Comparison of ENCODE assay signal across 8 cellular contexts in genomic region chr9:136437839-136438547, GRCh38. TPM values are rescaled to one million over a fixed set of nuclear protein-coding genes. Genes with fewer than 3 reads are reported as not detected.
DNase-seq lines count a peak whose midpoint lies in the region; TF ChIP-seq lines count a peak whose summit lies in the region.

No MANE protein-coding gene starts in this region.

- H3K4me1 Mint-ChIP-seq in CD14-positive monocyte: peaks cover 25% of the 10 kb centered on the region
- H3K4me1 Mint-ChIP-seq in nephron: peaks cover 19% of the 10 kb centered on the region

- peak overlapping the region; percentile 62 to 70 for H3K9ac ChIP-seq in duodenal mucosa (ENCODE audit: low read depth in 1 of 2, low read length in 2 of 2)

- H3K27me3 Mint-ChIP-seq in CD14-positive monocyte (ENCODE audit: low read depth in 3 of 3): peaks cover 5 to 11% (median 6%) of the 10 kb centered on the region in 3 donors
- H3K27me3 Mint-ChIP-seq in nephron (ENCODE audit: low read depth): no peaks in the 10 kb centered on the region

- no peaks in the 10 kb centered on the region for H3K27me3 ChIP-seq in duodenal mucosa (ENCODE audit: control insufficient read depth in 1 of 2, insufficient read depth in 2 of 2, low read length in 2 of 2)

- H3K9me3 ChIP-seq in duodenal mucosa (ENCODE audit: control insufficient read depth in 1 of 2, low read length in 2 of 2): no peaks in the 10 kb centered on the region

- DNase-seq in CD14-positive monocyte (ENCODE audit: low spot score): no peak
- DNase-seq in NCI-H2227 (lab: John Stamatoyannopoulos, UW; ENCODE audit: unreplicated experiment): peak; percentile 19
- DNase-seq in SK-N-DZ (ENCODE audit: low spot score): no peak
- DNase-seq in NCI-H446 treated with DMSO at 0.1 percent for 48 hours (lab: John Stamatoyannopoulos, UW): no peak
- no peak for DNase-seq in NCI-H2029 (lab: John Stamatoyannopoulos, UW)
- no peak for DNase-seq in foreskin melanocyte

- H3K36me3 ChIP-seq in duodenal mucosa (ENCODE audit: control insufficient read depth in 1 of 2, insufficient read depth in 2 of 2, low read length in 2 of 2): peaks cover 16 to 33% of the 10 kb centered on the region in 2 donors

- peak overlapping the region; percentile 77 to 85 for H3K4me3 ChIP-seq in duodenal mucosa (ENCODE audit: low read depth in 1 of 2, low read length in 2 of 2)

- intact Hi-C loops in CD14-positive monocyte (cut with micrococcal nuclease): no loop called here

- TF ChIP-seq CTCF in CD14-positive monocyte (IDR thresholded peaks at IDR 0.05) (no peak), nephron (IDR thresholded peaks at IDR 0.05; ENCODE audit: unreplicated experiment in 3 of 3) (no peak)

- no peaks in the 10 kb centered on the region for H3K9me3 Mint-ChIP-seq in CD14-positive monocyte
- no peaks in the 10 kb centered on the region for H3K9me3 Mint-ChIP-seq in nephron

- H3K27ac Mint-ChIP-seq in CD14-positive monocyte: peak overlapping the region in 2 of 7 donors; percentile 42 to 58
- no peak overlapping the region for H3K27ac Mint-ChIP-seq in nephron

- H3K36me3 Mint-ChIP-seq in CD14-positive monocyte (peaks cover 22 to 49% of the 10 kb centered on the region in 2 donors), nephron (ENCODE audit: low read depth) (peaks cover 25% of the 10 kb centered on the region)

- H3K4me3 Mint-ChIP-seq in CD14-positive monocyte: peak overlapping the region; percentile 79 to 89
- peak overlapping the region; percentile 87 to 92 (median 90) for H3K4me3 Mint-ChIP-seq in nephron

- no peak overlapping the region for H3K27ac ChIP-seq in duodenal mucosa (ENCODE audit: low read depth, low read length)

- H3K4me1 ChIP-seq in duodenal mucosa (ENCODE audit: control insufficient read depth in 1 of 2, insufficient read depth in 2 of 2, low read length in 2 of 2): peaks cover 23 to 25% of the 10 kb centered on the region in 2 donors

RNA-seq across cellular contexts. Expression of gene INPP5E, which starts 1.7 kb away (rescaled TPM):
- 1 to 10 TPM; 1.0 TPM for polyA plus RNA-seq in CD14-positive monocyte
- polyA plus RNA-seq in SK-N-DZ (2014; cell fraction: cytosol; rRNA removed): 11.3 and 19.1 TPM in 2 replicates
- polyA plus RNA-seq in SK-N-DZ (2014; cell fraction: nucleus; rRNA removed): 72.5 and 75.4 TPM in 2 replicates

RNA-seq across cellular contexts. Expression of gene PMPCA, which starts 27.5 kb away (rescaled TPM):
- 10 to 100 TPM; 23.1 to 24.9 TPM for polyA plus RNA-seq in CD14-positive monocyte
- 64.4 and 73.5 TPM in 2 replicates for polyA plus RNA-seq in SK-N-DZ (2014; cell fraction: cytosol; rRNA removed)
- polyA plus RNA-seq in SK-N-DZ (2014; cell fraction: nucleus; rRNA removed): 132 and 141 TPM in 2 replicates

RNA-seq across cellular contexts. Expression of gene ENTR1, which starts 27.6 kb away (rescaled TPM):
- polyA plus RNA-seq in CD14-positive monocyte: 1 to 10 TPM; 3.3 to 9.6 TPM
- polyA plus RNA-seq in SK-N-DZ (2014; cell fraction: cytosol; rRNA removed): 90.9 and 115 TPM in 2 replicates
- 298 and 375 TPM in 2 replicates for polyA plus RNA-seq in SK-N-DZ (2014; cell fraction: nucleus; rRNA removed)

RNA-seq across cellular contexts. Expression of gene SNAPC4, which starts 38.0 kb away (rescaled TPM):
- polyA plus RNA-seq in CD14-positive monocyte: 1 to 10 TPM in 1 of 2 donors, under 1 TPM in 1; 0.59 to 1.2 TPM
- 9.6 and 12.5 TPM in 2 replicates for polyA plus RNA-seq in SK-N-DZ (2014; cell fraction: cytosol; rRNA removed)
- polyA plus RNA-seq in SK-N-DZ (2014; cell fraction: nucleus; rRNA removed): 47.5 and 49.7 TPM in 2 replicates

RNA-seq across cellular contexts. Expression of gene SEC16A, which starts 44.8 kb away (rescaled TPM):
- 10 to 100 TPM; 11.1 to 19.1 TPM for polyA plus RNA-seq in CD14-positive monocyte
- polyA plus RNA-seq in SK-N-DZ (2014; cell fraction: cytosol; rRNA removed): 15.0 and 17.1 TPM in 2 replicates
- 27.2 and 62.2 TPM in 2 replicates for polyA plus RNA-seq in SK-N-DZ (2014; cell fraction: nucleus; rRNA removed)
